20 cellular contexts compared by ENCODE assay signal in the genomic region with DNA sequence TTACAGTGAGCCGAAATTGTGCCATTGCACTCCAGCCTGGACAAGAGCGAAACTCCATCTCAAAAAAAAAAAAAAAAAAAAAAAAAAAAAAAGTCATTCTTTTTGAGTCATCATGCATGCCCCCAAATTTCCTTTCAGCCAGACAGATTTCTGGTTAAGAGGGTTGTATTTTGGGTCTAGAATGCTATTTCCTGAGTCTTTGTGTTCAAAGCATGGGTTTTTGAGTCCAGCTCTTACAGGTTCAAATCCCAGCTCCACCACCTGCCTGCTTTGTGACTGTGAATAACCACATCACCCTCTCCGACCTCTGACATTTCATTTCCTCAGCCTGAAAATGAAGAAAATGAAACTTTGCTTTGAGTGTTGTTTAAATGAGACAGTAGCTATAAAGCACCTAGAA.
"Had no signal": no experiment of that assay in that cellular context is flagged by ENCODE, and none has a peak within 500 bp of the region (broad histone marks: within the 10 kb centered on the region; RNA-seq: fewer than 3 reads in every experiment).

No MANE protein-coding gene starts in this region.

- ATAC-seq: activated T-cell treated with anti-CD3 and anti-CD28 coated beads, Interleukin-2, amount 50 U/mL, for 72 hours; gastroesophageal sphincter; left lung; right lobe of liver; stimulated activated naive B cell treated with anti-CD40 and anti-IgM and Interleukin-4, amounts not matched to agents 10 μg/mL and 1 μg/mL and 100 μg/mL, for 72 hours; upper lobe of right lung had no signal

- H3K9me3 Mint-ChIP-seq: activated CD4-positive, alpha-beta memory T cell treated with anti-CD3 and anti-CD28 coated beads for 36 hours; activated T-cell treated with anti-CD3 and anti-CD28 coated beads, Interleukin-2, amount 50 U/mL, for 72 hours; nephron; stimulated activated naive B cell treated with anti-CD40 and anti-IgM and Interleukin-4, amounts not matched to agents 10 μg/mL and 1 μg/mL and 100 μg/mL, for 72 hours; T-helper 2 cell treated with Interferon-gamma antibody and Interleukin-4, amounts not matched to agents 5 μg/mL and 100 μg/mL, for 36 hours had no signal

- DNase-seq: activated CD4-positive, alpha-beta memory T cell treated with anti-CD3 and anti-CD28 coated beads for 36 hours; activated CD4-positive, CD25-positive, alpha-beta regulatory T cell treated with anti-CD3 and anti-CD28 coated beads, Interleukin-2, amount 50 U/mL, for 72 hours; activated CD8-positive, alpha-beta memory T cell treated with anti-CD3 and anti-CD28 coated beads, Interleukin-2, amount 50 U/mL, for 4 hours; activated gamma-delta T cell treated with Interleukin-2 at 50 U/mL for 16 hours; adrenal gland; caudate nucleus; cortex of kidney; effector CD8-positive, alpha-beta T cell; left lung; occipital lobe; right lobe of liver; spleen; stimulated activated CD4-positive, alpha-beta T cell treated with anti-CD3 and anti-CD28 coated beads, Interleukin-1b, Interleukin-23, amount 100 ng/mL, for 48 hours; stimulated activated naive B cell treated with anti-CD40 and anti-IgM and Interleukin-4, amounts not matched to agents 10 μg/mL and 1 μg/mL and 100 μg/mL, for 72 hours; upper lobe of right lung had no signal

- H3K27ac Mint-ChIP-seq: activated CD4-positive, alpha-beta memory T cell treated with anti-CD3 and anti-CD28 coated beads for 36 hours; activated T-cell treated with anti-CD3 and anti-CD28 coated beads, Interleukin-2, amount 50 U/mL, for 72 hours; nephron; stimulated activated naive B cell treated with anti-CD40 and anti-IgM and Interleukin-4, amounts not matched to agents 10 μg/mL and 1 μg/mL and 100 μg/mL, for 72 hours; T-helper 2 cell treated with Interferon-gamma antibody and Interleukin-4, amounts not matched to agents 5 μg/mL and 100 μg/mL, for 36 hours had no signal

- H3K27ac ChIP-seq: adrenal gland, gastroesophageal sphincter, left lung, prostate gland, right lobe of liver, spleen, upper lobe of right lung had no signal

- H3K4me1 ChIP-seq: gastroesophageal sphincter, prostate gland, right lobe of liver had no signal

- H3K27me3 ChIP-seq: adrenal gland, gastroesophageal sphincter, left lung, right lobe of liver, spleen, upper lobe of right lung had no signal

- H3K4me1 Mint-ChIP-seq: nephron had no signal

- H3K27me3 Mint-ChIP-seq: activated CD4-positive, alpha-beta memory T cell treated with anti-CD3 and anti-CD28 coated beads for 36 hours; stimulated activated naive B cell treated with anti-CD40 and anti-IgM and Interleukin-4, amounts not matched to agents 10 μg/mL and 1 μg/mL and 100 μg/mL, for 72 hours had no signal

- H3K4me3 Mint-ChIP-seq: activated CD4-positive, alpha-beta memory T cell treated with anti-CD3 and anti-CD28 coated beads for 36 hours; activated T-cell treated with anti-CD3 and anti-CD28 coated beads, Interleukin-2, amount 50 U/mL, for 72 hours; nephron; stimulated activated naive B cell treated with anti-CD40 and anti-IgM and Interleukin-4, amounts not matched to agents 10 μg/mL and 1 μg/mL and 100 μg/mL, for 72 hours; T-helper 2 cell treated with Interferon-gamma antibody and Interleukin-4, amounts not matched to agents 5 μg/mL and 100 μg/mL, for 36 hours had no signal

- H3K9me3 ChIP-seq: adrenal gland, gastroesophageal sphincter, left lung, prostate gland, right lobe of liver, spleen, upper lobe of right lung had no signal

- H3K4me3 ChIP-seq: adrenal gland, gastroesophageal sphincter, left lung, prostate gland, right lobe of liver, spleen, upper lobe of right lung had no signal

- H3K36me3 ChIP-seq: adrenal gland had no signal
